ENCODE assay signal across 1 cellular context in genomic region chr15:29018983-29019875, GRCh38.
TF ChIP-seq lines count a peak whose summit lies in the region.

No MANE protein-coding gene starts in this region.

TF ChIP-seq in GM23338, 12 proteins besides CTCF, POLR2A, EP300 and RAD21 (continued from another document):
- TF ChIP-seq REST (IDR thresholded peaks at IDR 0.05; ENCODE audit: unreplicated experiment): no peak
- no peak for TF ChIP-seq ETS1 (IDR thresholded peaks at IDR 0.05)
- no peak for TF ChIP-seq JUNB (IDR thresholded peaks at IDR 0.05; ENCODE audit: unreplicated experiment)
- TF ChIP-seq EZH2phosphoT487 (IDR thresholded peaks at IDR 0.05; ENCODE audit: unreplicated experiment): no peak
- no peak for TF ChIP-seq ZNF331 (CRISPR knock-in tag; IDR thresholded peaks at IDR 0.05; ENCODE audit: low read depth)
- no peak for TF ChIP-seq POLR2AphosphoS5 (IDR thresholded peaks at IDR 0.05; ENCODE audit: low read depth)
TF ChIP-seq in GM23338: peak in this region for 0.
